Comparison of ENCODE assay signal across 27 cellular contexts in genomic region chr14:36870776-36871175, GRCh38.
"Had no signal": no experiment of that assay in that cellular context is flagged by ENCODE, and none has a peak within 500 bp of the region (broad histone marks: within the 10 kb centered on the region; RNA-seq: fewer than 3 reads in every experiment).

No MANE protein-coding gene starts in this region.

- H3K4me1 ChIP-seq: ascending aorta, SJSA1 had no signal

- H3K27ac ChIP-seq: ascending aorta, body of pancreas, cardiac muscle cell, SJSA1 had no signal

- DNase-seq: activated B cell treated with CpG ODN at 0.5 μM for 24 hours; activated CD4-positive, alpha-beta T cell treated with anti-CD3 and anti-CD28 coated beads for 1 hour; activated CD4-positive, alpha-beta T cell treated with anti-CD3 and anti-CD28 coated beads, Interleukin-2, amount 10 ng/mL, durations not matched to agents 24 days and 14 days; activated CD4-positive, alpha-beta T cell treated with anti-CD3 and anti-CD28 coated beads, Interleukin-2, amount 50 U/mL, for 48 hours; activated CD8-positive, alpha-beta memory T cell treated with anti-CD3 and anti-CD28 coated beads, Interleukin-2, amount 10 ng/mL, durations not matched to agents 7 days and 5 days; activated effector memory CD4-positive, alpha-beta T cell treated with anti-CD3 and anti-CD28 coated beads, Interleukin-2, amount 50 U/mL, for 16 hours; activated naive CD4-positive, alpha-beta T cell treated with Interleukin-2 at 50 U/mL for 16 hours; activated naive CD8-positive, alpha-beta T cell treated with anti-CD3 and anti-CD28 coated beads, Interleukin-2, amount 50 U/mL, for 24 hours; activated T-cell treated with anti-CD3 and anti-CD28 coated beads, Interleukin-2, amount 50 U/mL, for 24 hours; amniotic stem cell; body of pancreas; cerebellar nuclear complex; NCI-H1092; NCI-H1417; NCI-H1694 treated with DMSO at 0.1 percent for 48 hours; NCI-H2029 treated with DMSO at 0.1 percent for 48 hours; NCI-H510A treated with DMSO at 0.1 percent for 48 hours; NCI-H774; SHP77; SW 1271 had no signal

- H3K27me3 ChIP-seq: ascending aorta, body of pancreas, cardiac muscle cell, SJSA1 had no signal

- FAIRE-seq: colon, RCC 7860 had no signal

- H3K36me3 ChIP-seq: ascending aorta, cardiac muscle cell, SJSA1 had no signal

- H3K4me3 ChIP-seq: ascending aorta, body of pancreas, cardiac muscle cell, SJSA1 had no signal

- H3K9me3 ChIP-seq: ascending aorta, body of pancreas, SJSA1 had no signal

- ATAC-seq: activated CD8-positive, alpha-beta memory T cell treated with anti-CD3 and anti-CD28 coated beads, Interleukin-2, amount 10 ng/mL, durations not matched to agents 7 days and 5 days; activated naive CD4-positive, alpha-beta T cell treated with anti-CD3 and anti-CD28 coated beads, Interleukin-2, amount 50 U/mL, for 72 hours; activated naive CD8-positive, alpha-beta T cell treated with anti-CD3 and anti-CD28 coated beads, Interleukin-2, amount 50 U/mL, for 24 hours; body of pancreas; SK-N-SH treated with all-trans-retinoic acid at 6 μM for 48 hours had no signal
